Comparison of ENCODE assay signal across 1 cellular context in the genomic region with DNA sequence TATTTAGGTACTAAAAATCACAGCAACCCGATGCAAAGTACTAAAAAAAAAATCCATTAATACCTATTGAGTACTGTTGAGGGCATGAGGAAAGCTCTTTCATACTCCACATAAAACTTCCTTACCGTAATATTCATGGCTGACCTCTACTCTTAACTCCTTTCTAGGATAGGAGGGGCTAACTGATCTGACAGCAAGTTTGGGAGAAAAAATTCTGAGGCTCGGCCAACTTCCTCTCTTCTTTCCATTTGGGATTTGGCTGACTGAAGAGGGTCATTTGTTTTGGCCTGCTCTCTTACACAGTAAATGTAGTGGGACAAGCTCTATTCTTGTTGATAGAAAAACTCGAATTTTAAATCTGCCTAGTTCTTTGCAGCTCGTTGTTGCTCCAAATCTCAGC.
TF ChIP-seq lines count a peak whose summit lies in the region.

No MANE protein-coding gene starts in this region.

TF ChIP-seq in GM12878, 131 proteins besides CTCF, POLR2A, EP300 and RAD21 (continued from another document):
- TF ChIP-seq, protein P1, sequence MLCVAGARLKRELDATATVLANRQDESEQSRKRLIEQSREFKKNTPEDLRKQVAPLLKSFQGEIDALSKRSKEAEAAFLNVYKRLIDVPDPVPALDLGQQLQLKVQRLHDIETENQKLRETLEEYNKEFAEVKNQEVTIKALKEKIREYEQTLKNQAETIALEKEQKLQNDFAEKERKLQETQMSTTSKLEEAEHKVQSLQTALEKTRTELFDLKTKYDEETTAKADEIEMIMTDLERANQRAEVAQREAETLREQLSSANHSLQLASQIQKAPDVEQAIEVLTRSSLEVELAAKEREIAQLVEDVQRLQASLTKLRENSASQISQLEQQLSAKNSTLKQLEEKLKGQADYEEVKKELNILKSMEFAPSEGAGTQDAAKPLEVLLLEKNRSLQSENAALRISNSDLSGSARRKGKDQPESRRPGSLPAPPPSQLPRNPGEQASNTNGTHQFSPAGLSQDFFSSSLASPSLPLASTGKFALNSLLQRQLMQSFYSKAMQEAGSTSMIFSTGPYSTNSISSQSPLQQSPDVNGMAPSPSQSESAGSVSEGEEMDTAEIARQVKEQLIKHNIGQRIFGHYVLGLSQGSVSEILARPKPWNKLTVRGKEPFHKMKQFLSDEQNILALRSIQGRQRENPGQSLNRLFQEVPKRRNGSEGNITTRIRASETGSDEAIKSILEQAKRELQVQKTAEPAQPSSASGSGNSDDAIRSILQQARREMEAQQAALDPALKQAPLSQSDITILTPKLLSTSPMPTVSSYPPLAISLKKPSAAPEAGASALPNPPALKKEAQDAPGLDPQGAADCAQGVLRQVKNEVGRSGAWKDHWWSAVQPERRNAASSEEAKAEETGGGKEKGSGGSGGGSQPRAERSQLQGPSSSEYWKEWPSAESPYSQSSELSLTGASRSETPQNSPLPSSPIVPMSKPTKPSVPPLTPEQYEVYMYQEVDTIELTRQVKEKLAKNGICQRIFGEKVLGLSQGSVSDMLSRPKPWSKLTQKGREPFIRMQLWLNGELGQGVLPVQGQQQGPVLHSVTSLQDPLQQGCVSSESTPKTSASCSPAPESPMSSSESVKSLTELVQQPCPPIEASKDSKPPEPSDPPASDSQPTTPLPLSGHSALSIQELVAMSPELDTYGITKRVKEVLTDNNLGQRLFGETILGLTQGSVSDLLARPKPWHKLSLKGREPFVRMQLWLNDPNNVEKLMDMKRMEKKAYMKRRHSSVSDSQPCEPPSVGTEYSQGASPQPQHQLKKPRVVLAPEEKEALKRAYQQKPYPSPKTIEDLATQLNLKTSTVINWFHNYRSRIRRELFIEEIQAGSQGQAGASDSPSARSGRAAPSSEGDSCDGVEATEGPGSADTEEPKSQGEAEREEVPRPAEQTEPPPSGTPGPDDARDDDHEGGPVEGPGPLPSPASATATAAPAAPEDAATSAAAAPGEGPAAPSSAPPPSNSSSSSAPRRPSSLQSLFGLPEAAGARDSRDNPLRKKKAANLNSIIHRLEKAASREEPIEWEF (IDR thresholded peaks at IDR 0.05; ENCODE audit: insufficient replicate concordance, low read depth, low read length) = no peak
- TF ChIP-seq ZZZ3 (IDR thresholded peaks at IDR 0.05; ENCODE audit: control insufficient read depth, insufficient read length, low read depth) = no peak
- TF ChIP-seq MTA3 (IDR thresholded peaks at IDR 0.05; ENCODE audit: borderline replicate concordance, low read length) = 0 out of 2 replicates have a peak, but pooled peaks have one; percentile 5
